ENCODE assay signal across 8 cellular contexts in genomic region chr17:17723354-17724261, GRCh38.
A peak's percentile ranks its signal among the peaks of the same experiment; 100 is the strongest.
DNase-seq lines count a peak whose midpoint lies in the region; ATAC-seq lines count a peak whose summit lies in the region.

No MANE protein-coding gene starts in this region.

- peak overlapping the region; percentile 91 for H3K4me3 ChIP-seq in SK-N-MC

- no peaks in the 10 kb centered on the region for H3K36me3 ChIP-seq in SK-N-MC (ENCODE audit: insufficient read depth, low read length)

- no peaks in the 10 kb centered on the region for H3K9me3 ChIP-seq in SK-N-MC (ENCODE audit: low read depth, low read length)

- DNase-seq in NCI-H2107 treated with DMSO at 0.1 percent for 48 hours (lab: John Stamatoyannopoulos, UW; ENCODE audit: unreplicated experiment) (peak; percentile 22), NCI-H2107 (lab: John Stamatoyannopoulos, UW) (no peak), SK-N-MC (ENCODE audit: low read depth, low spot score) (peak; percentile 10), cerebellar cortex (ENCODE audit: low spot score) (peak; percentile 70), left kidney (ENCODE audit: low read depth, low spot score) (peak; percentile 94)
- peak; percentile 15 to 26 for DNase-seq in stimulated activated CD4-positive, alpha-beta T cell treated with anti-CD3 and anti-CD28 coated beads, Interleukin-4, amount 100 ng/mL, for 48 hours (ENCODE audit: low read depth in 2 of 2)

- peak overlapping the region; percentile 42; the same call in 1 of the 2 replicates for H3K27ac ChIP-seq in SK-N-MC

- peak overlapping the region; percentile 73 for H3K9ac ChIP-seq in SK-N-MC (ENCODE audit: insufficient read length)

- ATAC-seq in GM18498 (IDR thresholded peaks at IDR 0.05; ENCODE audit: unreplicated experiment), result no peak
- ATAC-seq in HG02885 (IDR thresholded peaks at IDR 0.05; ENCODE audit: poor library complexity, unreplicated experiment), result no peak
